Comparison of ENCODE assay signal across 8 cellular contexts in genomic region chr6:31271641-31272357, GRCh38. TPM values are rescaled to one million over a fixed set of nuclear protein-coding genes. Genes with fewer than 3 reads are reported as not detected.
A peak's percentile ranks its signal among the peaks of the same experiment; 100 is the strongest.
DNase-seq lines count a peak whose midpoint lies in the region; FAIRE-seq and TF ChIP-seq lines count a peak whose summit lies in the region.

HLA-C (minus strand) TSS chr6:31272092; CDS start chr6:31272071, 21 bp downstream.

- TF ChIP-seq POLR2A in H54 (IDR thresholded peaks at IDR 0.05; ENCODE audit: low read depth, low read length), result peak; percentile 92

- H3K36me3 ChIP-seq in SJSA1 (peaks cover 15% of the 10 kb centered on the region), neuron (ENCODE audit: insufficient read depth, low read length) (peaks cover 5% of the 10 kb centered on the region)

- peaks cover 7% of the 10 kb centered on the region for H3K4me1 ChIP-seq in SJSA1 (replicated peaks)
- H3K4me1 ChIP-seq in neuron (ENCODE audit: insufficient read depth, low read length), result peaks cover 20% of the 10 kb centered on the region

- H3K4me3 ChIP-seq in SJSA1 (peak within 1 kb of the TSS; percentile 88), neuron (ENCODE audit: low read length) (peak within 1 kb of the TSS; percentile 67)

- peak; percentile 91 for FAIRE-seq in H54 (lab: Jason Lieb, UNC)

- H3K27ac ChIP-seq in SJSA1, result peak within 1 kb of the TSS; percentile 96

- 0 out of 2 replicates have a peak, but pooled peaks cover 5% of the 10 kb centered on the region for H3K27me3 ChIP-seq in SJSA1 (replicated peaks)
- peaks cover 2% of the 10 kb centered on the region for H3K27me3 ChIP-seq in neuron (ENCODE audit: insufficient read depth, low read length)

- DNase-seq in ELF-1 (ENCODE audit: low read depth, low spot score), result peak; percentile 84
- peak; percentile 94 for DNase-seq in H54 (ENCODE audit: insufficient read length, low spot score)
- DNase-seq in M059J (ENCODE audit: low read depth), result peak; percentile 100
- DNase-seq in SJSA1 (ENCODE audit: low read depth in 1 of 2, low spot score in 2 of 2), result peak; percentile 94 to 96
- DNase-seq in activated naive CD4-positive, alpha-beta T cell (lab: John Stamatoyannopoulos, UW), result peak; percentile 53 to 84 (median 69)
- peak; percentile 89 for DNase-seq in foreskin melanocyte
- peak; percentile 97 for DNase-seq in stromal cell of bone marrow (ENCODE audit: low read depth)

- H3K9me3 ChIP-seq in SJSA1 (replicated peaks), result no peaks in the 10 kb centered on the region
- no peaks in the 10 kb centered on the region for H3K9me3 ChIP-seq in neuron (ENCODE audit: low read length)

- H2AFZ ChIP-seq in neuron (ENCODE audit: low read depth, low read length), result peak within 1 kb of the TSS; percentile 87

RNA-seq across cellular contexts. Expression of gene HLA-C, which starts in this region (rescaled TPM):
- 2,132 and 2,500 TPM in 2 replicates for total RNA-seq in M059J (2014; rRNA removed; shearing (Covaris generic))
- 768 and 818 TPM in 2 replicates for total RNA-seq in SJSA1 (2014; rRNA removed; shearing (Covaris generic))

Comparison
In these comparisons a context has a peak if more than half of its experiments do, and no peak if none do; other contexts are left out.
1. Peak in every context shown above with its lines: DNase-seq, H3K4me3 ChIP-seq and H3K27ac ChIP-seq.